Comparison of ENCODE assay signal across 28 cellular contexts in the genomic region with DNA sequence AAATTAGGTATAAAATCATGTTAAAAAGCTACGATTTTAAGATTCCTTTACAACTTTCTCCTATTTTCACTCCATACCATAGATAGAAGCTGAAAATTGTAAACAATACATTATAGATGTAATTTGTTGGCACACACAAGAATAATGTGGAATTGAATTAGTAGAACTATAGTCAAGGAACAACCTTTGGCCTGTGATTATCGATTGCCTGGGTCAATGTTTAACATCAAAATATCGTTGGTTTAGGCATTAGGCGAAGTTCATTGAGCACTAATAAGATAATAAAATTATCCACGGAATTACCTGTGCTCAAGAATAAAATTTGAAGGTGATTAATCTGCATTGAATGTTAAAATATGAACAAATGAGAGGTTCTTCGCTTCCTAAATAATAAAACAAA.
"Had no signal": no experiment of that assay in that cellular context is flagged by ENCODE, and none has a peak within 500 bp of the region (broad histone marks: within the 10 kb centered on the region; RNA-seq: fewer than 3 reads in every experiment).

No MANE protein-coding gene starts in this region.

- H3K27ac ChIP-seq: dorsolateral prefrontal cortex, epithelial cell of prostate, esophagus muscularis mucosa, foreskin keratinocyte, gastroesophageal sphincter, heart left ventricle, neural progenitor cell, psoas muscle, skin epidermis, thoracic aorta, tibial nerve, upper lobe of left lung had no signal

- H3K27me3 Mint-ChIP-seq: naive thymus-derived CD4-positive, alpha-beta T cell; stimulated activated naive B cell treated with anti-CD40 and anti-IgM and Interleukin-4, amounts not matched to agents 10 μg/mL and 1 μg/mL and 100 μg/mL, for 72 hours; stimulated activated naive CD8-positive, alpha-beta T cell treated with anti-CD3 and anti-CD28 coated beads, Interleukin-15, Interleukin-2, amounts not matched to agents 100 ng/mL and 50 ng/mL, for 24 hours had no signal

- ATAC-seq: foreskin keratinocyte; gastroesophageal sphincter; heart left ventricle; mucosa of descending colon; naive thymus-derived CD4-positive, alpha-beta T cell; psoas muscle; right cardiac atrium; stimulated activated naive B cell treated with anti-CD40 and anti-IgM and Interleukin-4, amounts not matched to agents 10 μg/mL and 1 μg/mL and 100 μg/mL, for 72 hours had no signal

- H3K27ac Mint-ChIP-seq: endodermal cell; mesothelial cell of epicardium; naive thymus-derived CD4-positive, alpha-beta T cell; neural progenitor cell; stimulated activated naive B cell treated with anti-CD40 and anti-IgM and Interleukin-4, amounts not matched to agents 10 μg/mL and 1 μg/mL and 100 μg/mL, for 72 hours; stimulated activated naive CD8-positive, alpha-beta T cell treated with anti-CD3 and anti-CD28 coated beads, Interleukin-15, Interleukin-2, amounts not matched to agents 100 ng/mL and 50 ng/mL, for 24 hours had no signal

- H3K27me3 ChIP-seq: dorsolateral prefrontal cortex, esophagus muscularis mucosa, foreskin keratinocyte, gastroesophageal sphincter, heart left ventricle, neural progenitor cell, tibial nerve, upper lobe of left lung had no signal

- H3K4me3 Mint-ChIP-seq: endodermal cell; mesothelial cell of epicardium; naive thymus-derived CD4-positive, alpha-beta T cell; nephron; neural progenitor cell; stimulated activated naive B cell treated with anti-CD40 and anti-IgM and Interleukin-4, amounts not matched to agents 10 μg/mL and 1 μg/mL and 100 μg/mL, for 72 hours; stimulated activated naive CD8-positive, alpha-beta T cell treated with anti-CD3 and anti-CD28 coated beads, Interleukin-15, Interleukin-2, amounts not matched to agents 100 ng/mL and 50 ng/mL, for 24 hours had no signal

- H3K36me3 ChIP-seq: esophagus muscularis mucosa, gastroesophageal sphincter, heart left ventricle, thoracic aorta, tibial nerve, upper lobe of left lung had no signal

- FAIRE-seq: colon, keratinocyte, urothelium cell line had no signal

- H3K4me2 ChIP-seq: neural progenitor cell had no signal

- H3K9ac ChIP-seq: neural progenitor cell had no signal

- H3K36me3 Mint-ChIP-seq: mesothelial cell of epicardium; naive thymus-derived CD4-positive, alpha-beta T cell; neural progenitor cell; stimulated activated naive B cell treated with anti-CD40 and anti-IgM and Interleukin-4, amounts not matched to agents 10 μg/mL and 1 μg/mL and 100 μg/mL, for 72 hours had no signal

- H3K9me3 ChIP-seq: esophagus muscularis mucosa, gastroesophageal sphincter, heart left ventricle, mucosa of descending colon, psoas muscle, thoracic aorta, tibial nerve, upper lobe of left lung had no signal

- H3K4me1 ChIP-seq: esophagus muscularis mucosa, foreskin keratinocyte, gastroesophageal sphincter, heart left ventricle, neural progenitor cell, psoas muscle, tibial nerve, upper lobe of left lung had no signal

- DNase-seq: dorsolateral prefrontal cortex; effector CD4-positive, alpha-beta T cell; endodermal cell; foreskin keratinocyte; heart left ventricle; hippocampal formation; mesenchymal stem cell; mucosa of descending colon; naive thymus-derived CD4-positive, alpha-beta T cell; psoas muscle; right cardiac atrium; stimulated activated CD4-positive, alpha-beta T cell treated with anti-CD3 and anti-CD28 coated beads, Interleukin-15, amount 100 ng/mL, for 24 hours; stimulated activated CD4-positive, alpha-beta T cell treated with anti-CD3 and anti-CD28 coated beads, Interleukin-2, amount 100 ng/mL, for 48 hours; stimulated activated naive B cell treated with anti-CD40 and anti-IgM and Interleukin-4, amounts not matched to agents 10 μg/mL and 1 μg/mL and 100 μg/mL, for 72 hours; upper lobe of left lung had no signal

- H3K9me3 Mint-ChIP-seq: nephron had no signal

- H3K4me3 ChIP-seq: dorsolateral prefrontal cortex, esophagus muscularis mucosa, gastroesophageal sphincter, heart left ventricle, mucosa of descending colon, neural progenitor cell, psoas muscle, skin epidermis, thoracic aorta, tibial nerve, upper lobe of left lung had no signal

- H3K4me1 Mint-ChIP-seq: mesothelial cell of epicardium; naive thymus-derived CD4-positive, alpha-beta T cell; nephron; neural progenitor cell; stimulated activated naive B cell treated with anti-CD40 and anti-IgM and Interleukin-4, amounts not matched to agents 10 μg/mL and 1 μg/mL and 100 μg/mL, for 72 hours had no signal
